17 cellular contexts compared by ENCODE assay signal in the genomic region with DNA sequence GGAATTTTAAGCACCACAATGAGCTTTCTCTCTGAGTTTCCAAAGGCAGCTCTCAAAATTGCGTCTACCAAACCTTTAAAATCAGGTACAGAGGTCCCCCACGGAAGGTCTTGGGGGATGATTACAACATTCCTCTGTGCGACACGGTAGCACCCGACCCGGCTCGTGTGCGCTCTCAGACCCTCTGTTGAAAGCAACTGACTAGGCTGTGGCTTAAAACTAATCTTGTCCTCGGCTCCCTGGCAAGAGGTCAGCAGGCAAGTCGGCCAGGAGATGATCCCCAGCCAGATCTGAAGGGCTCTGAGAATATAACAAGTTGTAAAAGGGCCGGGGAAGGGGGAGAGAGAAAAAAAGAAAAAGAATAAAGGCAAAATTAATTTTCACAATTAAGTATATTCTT.
"Had no signal": no experiment of that assay in that cellular context is flagged by ENCODE, and none has a peak within 500 bp of the region (broad histone marks: within the 10 kb centered on the region; RNA-seq: fewer than 3 reads in every experiment).

No MANE protein-coding gene starts in this region.

- H3K36me3 ChIP-seq: ascending aorta, gastrocnemius medialis, transverse colon had no signal

- H3K27ac ChIP-seq: ascending aorta, gastrocnemius medialis, parathyroid adenoma, transverse colon had no signal

- H3K27me3 Mint-ChIP-seq: natural killer cell treated with Interleukin-12 subunit alpha and Interleukin-12 subunit beta and Interleukin-15 and Interleukin-18, amount 100 ng/mL, for 72 hours had no signal

- H3K79me2 ChIP-seq: parathyroid adenoma had no signal

- H3K27me3 ChIP-seq: ascending aorta had no signal

- H3K4me3 ChIP-seq: ascending aorta, transverse colon had no signal

- H3K4me1 ChIP-seq: parathyroid adenoma had no signal

- H3K9ac ChIP-seq: parathyroid adenoma had no signal

- H3K9me3 ChIP-seq: ascending aorta, gastrocnemius medialis, transverse colon had no signal

- H2AFZ ChIP-seq: parathyroid adenoma had no signal

- H3K4me3 Mint-ChIP-seq: activated CD4-positive, alpha-beta T cell treated with anti-CD3 and anti-CD28 coated beads for 36 hours; activated CD8-positive, alpha-beta T cell treated with anti-CD3 and anti-CD28 coated beads for 36 hours; activated T-cell treated with anti-CD3 and anti-CD28 coated beads, Interleukin-2, amount 50 U/mL, for 72 hours; natural killer cell treated with Interleukin-12 subunit alpha and Interleukin-12 subunit beta and Interleukin-15 and Interleukin-18, amount 100 ng/mL, for 72 hours had no signal

- ATAC-seq: activated CD4-positive, alpha-beta T cell treated with anti-CD3 and anti-CD28 coated beads for 36 hours; activated CD8-positive, alpha-beta T cell treated with anti-CD3 and anti-CD28 coated beads for 36 hours; activated T-cell treated with anti-CD3 and anti-CD28 coated beads, Interleukin-2, amount 50 U/mL, for 72 hours; natural killer cell treated with Interleukin-12 subunit alpha and Interleukin-12 subunit beta and Interleukin-15 and Interleukin-18, amount 100 ng/mL, for 72 hours had no signal

- H3K9me3 Mint-ChIP-seq: activated CD8-positive, alpha-beta T cell treated with anti-CD3 and anti-CD28 coated beads for 36 hours; activated T-cell treated with anti-CD3 and anti-CD28 coated beads, Interleukin-2, amount 50 U/mL, for 72 hours; natural killer cell treated with Interleukin-12 subunit alpha and Interleukin-12 subunit beta and Interleukin-15 and Interleukin-18, amount 100 ng/mL, for 72 hours had no signal

- DNase-seq: activated CD4-positive, alpha-beta T cell treated with anti-CD3 and anti-CD28 coated beads for 36 hours; activated CD8-positive, alpha-beta memory T cell treated with anti-CD3 and anti-CD28 coated beads, Interleukin-2, amount 50 U/mL, for 4 hours; activated CD8-positive, alpha-beta T cell treated with anti-CD3 and anti-CD28 coated beads for 36 hours; activated gamma-delta T cell treated with Interleukin-2 at 50 U/mL for 16 hours; activated T-cell treated with anti-CD3 and anti-CD28 coated beads, Interleukin-2, amount 50 U/mL, for 72 hours; effector CD4-positive, alpha-beta T cell; gastrocnemius medialis; hippocampal formation; mammary epithelial cell; stimulated activated CD4-positive, alpha-beta T cell treated with anti-CD3 and anti-CD28 coated beads, Interleukin-12 subunit alpha, Interleukin-12 subunit beta, amount 100 ng/mL, for 4 hours; stimulated activated naive CD4-positive, alpha-beta T cell; substantia nigra; T1000; transverse colon had no signal

- H3K36me3 Mint-ChIP-seq: natural killer cell treated with Interleukin-12 subunit alpha and Interleukin-12 subunit beta and Interleukin-15 and Interleukin-18, amount 100 ng/mL, for 72 hours had no signal

- H3K27ac Mint-ChIP-seq: activated CD4-positive, alpha-beta T cell treated with anti-CD3 and anti-CD28 coated beads for 36 hours; activated CD8-positive, alpha-beta T cell treated with anti-CD3 and anti-CD28 coated beads for 36 hours; activated T-cell treated with anti-CD3 and anti-CD28 coated beads, Interleukin-2, amount 50 U/mL, for 72 hours had no signal
